1 cellular context compared by ENCODE assay signal in the genomic region with DNA sequence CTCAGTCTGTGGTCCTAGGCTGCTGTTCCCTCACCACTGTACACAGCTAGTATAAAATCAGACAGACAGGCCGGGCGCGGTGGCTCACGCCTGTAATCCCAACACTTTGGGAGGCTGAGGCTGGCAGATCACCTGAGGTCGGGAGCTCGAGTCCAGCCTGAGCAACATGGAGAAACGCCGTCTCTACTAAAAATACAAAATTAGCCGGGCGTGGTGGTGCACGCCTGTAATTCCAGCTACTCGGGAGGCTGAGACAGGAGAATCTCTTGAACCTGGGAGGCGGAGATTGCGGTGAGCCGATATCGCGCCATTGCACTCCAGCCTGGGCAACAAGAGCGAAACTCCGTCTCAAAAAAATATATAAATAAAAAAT.
TF ChIP-seq lines count a peak whose summit lies in the region.

No MANE protein-coding gene starts in this region.

TF ChIP-seq in A549, 52 proteins besides CTCF, POLR2A, EP300 and RAD21:
- peak in 1 of 2 experiments; percentile 4; a peak in 1 of 5 replicates for TF ChIP-seq JUN (IDR thresholded peaks at IDR 0.05)
- peak; percentile 37; the same call in 1 of the 2 replicates for TF ChIP-seq CHD4 (IDR thresholded peaks at IDR 0.05; ENCODE audit: borderline replicate concordance)
- TF ChIP-seq KDM1A (IDR thresholded peaks at IDR 0.05; ENCODE audit: low read depth) = peak; percentile 33; the same call in 1 of the 2 replicates
